8 cellular contexts compared by ENCODE assay signal in genomic region chr1:40316595-40317393, GRCh38. TPM values are rescaled to one million over a fixed set of nuclear protein-coding genes. Genes with fewer than 3 reads are reported as not detected.
DNase-seq lines count a peak whose midpoint lies in the region; ATAC-seq, FAIRE-seq and TF ChIP-seq lines count a peak whose summit lies in the region.

Gene COL9A2 (minus strand): TSS chr1:40317286. CDS start chr1:40317197, 89 bp downstream.

- peak within 1 kb of the TSS; percentile 45 for H3K4me3 ChIP-seq in epithelial cell of proximal tubule (ENCODE audit: low read depth, low read length)
- H3K4me3 ChIP-seq in muscle layer of duodenum (ENCODE audit: low read depth in 1 of 2, low read length in 2 of 2): peak within 1 kb of the TSS; percentile 65

- H3K4me1 Mint-ChIP-seq in activated CD8-positive, alpha-beta memory T cell treated with anti-CD3 and anti-CD28 coated beads, Interleukin-2, amount 10 ng/mL, durations not matched to agents 7 days and 5 days: peaks cover 42% of the 10 kb centered on the region
- H3K4me1 Mint-ChIP-seq in stimulated activated naive B cell treated with anti-CD40 and anti-IgM and Interleukin-4, amounts not matched to agents 10 μg/mL and 1 μg/mL and 100 μg/mL, for 72 hours: peaks cover 38 to 58% of the 10 kb centered on the region in 2 donors

- peak; percentile 52 for ATAC-seq in activated CD8-positive, alpha-beta memory T cell treated with anti-CD3 and anti-CD28 coated beads, Interleukin-2, amount 10 ng/mL, durations not matched to agents 7 days and 5 days
- peak; percentile 56 to 57 for ATAC-seq in stimulated activated naive B cell treated with anti-CD40 and anti-IgM and Interleukin-4, amounts not matched to agents 10 μg/mL and 1 μg/mL and 100 μg/mL, for 72 hours (replicated peaks)
- ATAC-seq in GM21528 (IDR thresholded peaks at IDR 0.05; ENCODE audit: low FRiP score, unreplicated experiment): no peak

- TF ChIP-seq CTCF in epithelial cell of proximal tubule (conservative IDR thresholded peaks at IDR 0.05; ENCODE audit: low read depth, low read length): no peak

- H3K27ac Mint-ChIP-seq in activated CD8-positive, alpha-beta memory T cell treated with anti-CD3 and anti-CD28 coated beads, Interleukin-2, amount 10 ng/mL, durations not matched to agents 7 days and 5 days: no peak within 1 kb of the TSS
- peak within 1 kb of the TSS; percentile 91 for H3K27ac Mint-ChIP-seq in stimulated activated naive B cell treated with anti-CD40 and anti-IgM and Interleukin-4, amounts not matched to agents 10 μg/mL and 1 μg/mL and 100 μg/mL, for 72 hours

- H3K4me3 Mint-ChIP-seq in activated CD8-positive, alpha-beta memory T cell treated with anti-CD3 and anti-CD28 coated beads, Interleukin-2, amount 10 ng/mL, durations not matched to agents 7 days and 5 days: peak within 1 kb of the TSS; percentile 74
- H3K4me3 Mint-ChIP-seq in stimulated activated naive B cell treated with anti-CD40 and anti-IgM and Interleukin-4, amounts not matched to agents 10 μg/mL and 1 μg/mL and 100 μg/mL, for 72 hours: peak within 1 kb of the TSS; percentile 85 to 90

- peaks cover 1% of the 10 kb centered on the region for H3K36me3 Mint-ChIP-seq in activated CD8-positive, alpha-beta memory T cell treated with anti-CD3 and anti-CD28 coated beads, Interleukin-2, amount 10 ng/mL, durations not matched to agents 7 days and 5 days
- peaks cover 0 to under 1% of the 10 kb centered on the region in 2 donors for H3K36me3 Mint-ChIP-seq in stimulated activated naive B cell treated with anti-CD40 and anti-IgM and Interleukin-4, amounts not matched to agents 10 μg/mL and 1 μg/mL and 100 μg/mL, for 72 hours

- H3K27ac ChIP-seq in muscle layer of duodenum (ENCODE audit: low read length): no peak within 1 kb of the TSS

- no peaks in the 10 kb centered on the region for H3K9me3 Mint-ChIP-seq in activated CD8-positive, alpha-beta memory T cell treated with anti-CD3 and anti-CD28 coated beads, Interleukin-2, amount 10 ng/mL, durations not matched to agents 7 days and 5 days (ENCODE audit: low read depth)
- H3K9me3 Mint-ChIP-seq in stimulated activated naive B cell treated with anti-CD40 and anti-IgM and Interleukin-4, amounts not matched to agents 10 μg/mL and 1 μg/mL and 100 μg/mL, for 72 hours: no peaks in the 10 kb centered on the region

- H3K27me3 ChIP-seq in muscle layer of duodenum (ENCODE audit: low read depth, low read length): peaks cover 26% of the 10 kb centered on the region

- DNase-seq in GM03348 (ENCODE audit: low spot score): peak; percentile 48
- peak; percentile 12 for DNase-seq in NCI-H2196 treated with DMSO at 0.1 percent for 48 hours (lab: John Stamatoyannopoulos, UW; ENCODE audit: unreplicated experiment)
- DNase-seq in activated CD8-positive, alpha-beta memory T cell treated with anti-CD3 and anti-CD28 coated beads, Interleukin-2, amount 10 ng/mL, durations not matched to agents 7 days and 5 days: peak; percentile 54
- no peak for DNase-seq in epithelial cell of proximal tubule (ENCODE audit: low read depth)
- peak; percentile 67 for DNase-seq in stimulated activated naive B cell treated with anti-CD40 and anti-IgM and Interleukin-4, amounts not matched to agents 10 μg/mL and 1 μg/mL and 100 μg/mL, for 72 hours
- DNase-seq in H54 (ENCODE audit: insufficient read length, low spot score): no peak

- FAIRE-seq in H54 (lab: Jason Lieb, UNC): no peak

- no peaks in the 10 kb centered on the region for H3K36me3 ChIP-seq in muscle layer of duodenum (ENCODE audit: control insufficient read depth in 1 of 2, insufficient read depth in 2 of 2, low read length in 2 of 2)

- no peaks in the 10 kb centered on the region for H3K9me3 ChIP-seq in muscle layer of duodenum (ENCODE audit: control insufficient read depth in 1 of 2, low read length in 2 of 2)

- TF ChIP-seq POLR2A in H54 (IDR thresholded peaks at IDR 0.05; ENCODE audit: low read depth, low read length): no peak

- peaks cover 25% of the 10 kb centered on the region for H3K27me3 Mint-ChIP-seq in activated CD8-positive, alpha-beta memory T cell treated with anti-CD3 and anti-CD28 coated beads, Interleukin-2, amount 10 ng/mL, durations not matched to agents 7 days and 5 days
- H3K27me3 Mint-ChIP-seq in stimulated activated naive B cell treated with anti-CD40 and anti-IgM and Interleukin-4, amounts not matched to agents 10 μg/mL and 1 μg/mL and 100 μg/mL, for 72 hours: peaks cover 7% of the 10 kb centered on the region in 2 donors

- CTCF ChIA-PET in activated CD8-positive, alpha-beta memory T cell treated with anti-CD3 and anti-CD28 coated beads, Interleukin-2, amount 10 ng/mL, durations not matched to agents 7 days and 5 days (lab: Charles Lee): interaction anchor here (0.7 to 9.3 kb wide), 22 partner anchors 15 to 645 kb away, joined by 3 to 106 read pairs (median 6); partner anchors contain the start of genes NT5C1A, RLF, SMAP2 and ZFP69B

- peaks cover 0 to 18% of the 10 kb centered on the region in 2 donors for H3K4me1 ChIP-seq in muscle layer of duodenum (ENCODE audit: control insufficient read depth in 1 of 2, insufficient read depth in 2 of 2, low read length in 2 of 2)

RNA-seq across cellular contexts. Expression of gene COL9A2, which starts in this region (rescaled TPM):
- 10 to 100 TPM in 1 of 2 experiments, 1 to 10 TPM in 1; 8.3 to 12.4 TPM for total RNA-seq in activated CD8-positive, alpha-beta memory T cell treated with anti-CD3 and anti-CD28 coated beads, Interleukin-2, amount 10 ng/mL, durations not matched to agents 7 days and 5 days
- total RNA-seq in epithelial cell of proximal tubule: 4.6 and 6.7 TPM in 2 replicates

Comparison
In these comparisons a context has a peak if more than half of its experiments do, and no peak if none do; other contexts are left out.
1. DNase-seq: peak in GM03348 (single experiment), NCI-H2196 treated with DMSO at 0.1 percent for 48 hours (single experiment), activated CD8-positive, alpha-beta memory T cell treated with anti-CD3 and anti-CD28 coated beads, Interleukin-2, amount 10 ng/mL, durations not matched to agents 7 days and 5 days (single experiment) and stimulated activated naive B cell treated with anti-CD40 and anti-IgM and Interleukin-4, amounts not matched to agents 10 μg/mL and 1 μg/mL and 100 μg/mL, for 72 hours (single experiment); none in epithelial cell of proximal tubule (single experiment) and H54 (single experiment).